In genomic region chr10:15370212-15370740, GRCh38 we compare ENCODE assay signal across 9 cellular contexts. TPM values are rescaled to one million over a fixed set of nuclear protein-coding genes. Genes with fewer than 3 reads are reported as not detected.
A peak's percentile ranks its signal among the peaks of the same experiment; 100 is the strongest.
DNase-seq lines count a peak whose midpoint lies in the region; ATAC-seq, FAIRE-seq and TF ChIP-seq lines count a peak whose summit lies in the region.
"Had no signal": no experiment of that assay in that cellular context is flagged by ENCODE, and none has a peak within 500 bp of the region (broad histone marks: within the 10 kb centered on the region; RNA-seq: fewer than 3 reads in every experiment).

No MANE protein-coding gene starts in this region.

- WGBS in SK-N-SH (ENCODE audit: low lambda C conversion rate), result 3% methylated on average over 13 of the region's 45 CpGs
- 0% methylated on average over 6 of the region's 45 CpGs for WGBS in HepG2 (ENCODE audit: low lambda C conversion rate)

- TF ChIP-seq EP300 in SK-N-SH (IDR thresholded peaks at IDR 0.05; ENCODE audit: borderline replicate concordance in 1 of 2, low read depth in 1 of 2, low read length in 1 of 2) (no peak), HepG2 (IDR thresholded peaks at IDR 0.05; ENCODE audit: low read depth in 2 of 2, low read length in 2 of 2) (no peak), HepG2 (CRISPR knock-in tag; IDR thresholded peaks at IDR 0.05; ENCODE audit: borderline replicate concordance) (no peak)

- no peaks in the 10 kb centered on the region for H3K9me2 ChIP-seq in SK-N-SH

- H3K27me3 Mint-ChIP-seq in central memory CD8-positive, alpha-beta T cell, result peaks cover 44% of the 10 kb centered on the region

- H3K4me1 Mint-ChIP-seq in central memory CD8-positive, alpha-beta T cell, result no peaks in the 10 kb centered on the region

- H3K9me3 ChIP-seq in SK-N-SH (no peaks in the 10 kb centered on the region), HepG2 (ENCODE audit: low read length) (no peaks in the 10 kb centered on the region)

- in situ Hi-C loops in HepG2 (cut with HindIII; ENCODE audit: extremely low pct_ligation_motif_present, low pct_unique_long_range_greater_than_20kb), result loop anchor here (5.0 kb wide), 2 partner anchors 43 to 108 kb away; no protein-coding TSS in a partner anchor

- H3K9me3 Mint-ChIP-seq in central memory CD8-positive, alpha-beta T cell, result no peaks in the 10 kb centered on the region

- no peaks in the 10 kb centered on the region for H3F3A ChIP-seq in SK-N-SH (replicated peaks; ENCODE audit: insufficient read depth)

- intact Hi-C loops in HepG2 (cut with micrococcal nuclease; ENCODE audit: unreplicated experiment), result no loop called here

- H3K27ac ChIP-seq in SK-N-SH (ENCODE audit: low read depth in 2 of 2, low read length in 1 of 2) (peak overlapping the region; percentile 13 to 77), HepG2 (ENCODE audit: extremely low read length, insufficient read depth, low read length) (peak overlapping the region; percentile 65)

- POLR2A ChIA-PET in SK-N-SH (lab: Yijun Ruan, JAX) (interaction anchor here (1.2 kb wide), 1 partner anchor 201 kb away, joined by 4 read pairs; the partner anchor contains the start of gene NMT2), HepG2 (lab: Yijun Ruan, JAX) (interaction anchor here (1.1 to 1.3 kb wide), 3 partner anchors 11 to 38 kb away, joined by 3 to 4 read pairs (median 4); no protein-coding TSS in a partner anchor)

- H3K27ac Mint-ChIP-seq in central memory CD8-positive, alpha-beta T cell (ENCODE audit: low read depth), result no peak overlapping the region

- peak; percentile 27 for ATAC-seq in central memory CD8-positive, alpha-beta T cell (replicated peaks; ENCODE audit: extremely low read depth, poor library complexity, severe bottlenecking)
- ATAC-seq in HepG2, result peak; percentile 70
- peak; percentile 48 for ATAC-seq in stimulated activated naive CD8-positive, alpha-beta T cell treated with anti-CD3 and anti-CD28 coated beads, Interleukin-15, Interleukin-2, amounts not matched to agents 100 U/mL and 50 U/mL, for 24 hours
- no peak for ATAC-seq in HG03442 (IDR thresholded peaks at IDR 0.05; ENCODE audit: unreplicated experiment)

- TF ChIP-seq POLR2A in HepG2 (IDR thresholded peaks at IDR 0.05; ENCODE audit: insufficient read depth in 1 of 2, low read depth in 2 of 2, low read length in 2 of 2), result no peak

- H3K79me2 ChIP-seq in SK-N-SH (ENCODE audit: insufficient read depth), result peaks cover 42% of the 10 kb centered on the region
- H3K79me2 ChIP-seq in HepG2 (ENCODE audit: insufficient read depth, low read length), result peaks cover 50% of the 10 kb centered on the region

- TF ChIP-seq RAD21 in SK-N-SH (IDR thresholded peaks at IDR 0.05; ENCODE audit: low read length) (no peak), HepG2 (CRISPR knock-in tag; IDR thresholded peaks at IDR 0.05) (no peak)

- H2AFZ ChIP-seq in SK-N-SH (ENCODE audit: low read depth) (peak overlapping the region; percentile 74; the same call in 1 of the 2 replicates), HepG2 (ENCODE audit: low read length) (no peak overlapping the region)

- DNase-seq in activated naive CD4-positive, alpha-beta T cell treated with Interleukin-2 at 50 U/mL for 16 hours, result peak; percentile 14
- no peak for DNase-seq in activated naive CD4-positive, alpha-beta T cell (lab: John Stamatoyannopoulos, UW)
- DNase-seq in SK-N-SH (peak; percentile 79), HepG2 (ENCODE audit: low spot score) (no peak), NCI-H187 treated with DMSO at 0.1 percent for 48 hours (lab: John Stamatoyannopoulos, UW) (no peak)
- no peak for DNase-seq in central memory CD8-positive, alpha-beta T cell (ENCODE audit: low spot score in 2 of 2)
- peak; percentile 40 for DNase-seq in stimulated activated naive CD8-positive, alpha-beta T cell treated with anti-CD3 and anti-CD28 coated beads, Interleukin-15, Interleukin-2, amounts not matched to agents 100 U/mL and 50 U/mL, for 24 hours

- CTCF ChIA-PET in SK-N-SH (lab: Yijun Ruan, JAX), result interaction anchor here (0.8 to 6.5 kb wide), 14 partner anchors 49 to 264 kb away, joined by 3 to 45 read pairs (median 4); partner anchors contain the start of gene NMT2
- CTCF ChIA-PET in HepG2 (lab: Yijun Ruan, JAX; ENCODE audit: low intra/inter-chr PET ratio, low total read pairs), result interaction anchor here (1.9 kb wide), 2 partner anchors 108 to 160 kb away, joined by 13 to 16 read pairs; no protein-coding TSS in a partner anchor

- H4K20me1 ChIP-seq in SK-N-SH (ENCODE audit: insufficient read depth), result no peaks in the 10 kb centered on the region
- no peaks in the 10 kb centered on the region for H4K20me1 ChIP-seq in HepG2 (ENCODE audit: insufficient read depth, low read length)

- H3K36me3 ChIP-seq in SK-N-SH (replicated peaks in 1 of 2; ENCODE audit: control insufficient read depth in 1 of 2, insufficient read depth in 2 of 2, low read length in 1 of 2), result no peaks in the 10 kb centered on the region
- H3K36me3 ChIP-seq in HepG2 (replicated peaks in 1 of 2; ENCODE audit: control insufficient read depth in 1 of 2, insufficient read depth in 2 of 2, low read length in 2 of 2), result no peaks in the 10 kb centered on the region

- FAIRE-seq in HepG2 (lab: Jason Lieb, UNC), result no peak
- FAIRE-seq: colon had no signal

- no peaks in the 10 kb centered on the region for H3K36me3 Mint-ChIP-seq in central memory CD8-positive, alpha-beta T cell (ENCODE audit: insufficient read depth)

- H3K9ac ChIP-seq in SK-N-SH, result peak overlapping the region; percentile 73
- H3K9ac ChIP-seq in HepG2 (ENCODE audit: insufficient read depth, low read depth, low read length), result peak overlapping the region; percentile 91

- H3K4me2 ChIP-seq in SK-N-SH (peak overlapping the region; percentile 99), HepG2 (ENCODE audit: low read depth, low read length) (peak overlapping the region; percentile 91)

- TF ChIP-seq CTCF in SK-N-SH (IDR thresholded peaks at IDR 0.05), result no peak
- TF ChIP-seq CTCF in HepG2 (CRISPR knock-in tag; IDR thresholded peaks at IDR 0.05), result no peak

- H3K4me3 ChIP-seq in SK-N-SH (ENCODE audit: low read depth in 2 of 2, low read length in 1 of 2) (peak overlapping the region; percentile 75 to 79), HepG2 (replicated peaks in 1 of 3; ENCODE audit: insufficient read depth in 1 of 3, low read depth in 2 of 3, low read length in 3 of 3) (peak overlapping the region; percentile 77 to 84 (median 82))

- TSS peak; percentile 58 for BruUV-seq in HepG2 (replicated peaks; lab: Mats Ljungman, UMichigan)

- H3K4me1 ChIP-seq in SK-N-SH (ENCODE audit: control insufficient read depth in 1 of 2, insufficient read depth in 2 of 2, low read depth in 1 of 2, low read length in 1 of 2) (peaks cover 0 to 8% of the 10 kb centered on the region in 2 experiments; a peak in 3 of 4 replicates), HepG2 (ENCODE audit: insufficient read depth, low read length) (peaks cover 39% of the 10 kb centered on the region)

- H3K4me3 Mint-ChIP-seq in central memory CD8-positive, alpha-beta T cell, result peak overlapping the region; percentile 67

- no peaks in the 10 kb centered on the region for H3K27me3 ChIP-seq in SK-N-SH (ENCODE audit: insufficient read depth)
- H3K27me3 ChIP-seq in HepG2 (ENCODE audit: control insufficient read depth in 1 of 2, insufficient read depth in 2 of 2, low read length in 2 of 2), result 0 out of 5 replicates have a peak, but pooled peaks cover 0 to 4% of the 10 kb centered on the region in 2 experiments

TF ChIP-seq in SK-N-SH, 30 proteins besides CTCF, POLR2A, EP300 and RAD21 (continues in another document):
- no peak for TF ChIP-seq CHD2 (IDR thresholded peaks at IDR 0.05; ENCODE audit: low read length, partially characterized antibody)
- no peak for TF ChIP-seq TEAD4 (IDR thresholded peaks at IDR 0.05; ENCODE audit: borderline replicate concordance, insufficient read depth)
- TF ChIP-seq RCOR1 (IDR thresholded peaks at IDR 0.05; ENCODE audit: low read length), result no peak
- TF ChIP-seq ELF1 (IDR thresholded peaks at IDR 0.05), result no peak
- TF ChIP-seq MEF2A (IDR thresholded peaks at IDR 0.05; ENCODE audit: borderline replicate concordance, low read depth), result no peak

RNA-seq across cellular contexts. Expression of gene FAM171A1, which starts 0.8 kb away (rescaled TPM):
- polyA plus RNA-seq in SK-N-SH (2012; rRNA removed) (17.2 and 26.3 TPM in 2 replicates), HepG2 (2011; rRNA removed) (34.7 and 37.7 TPM in 2 replicates)
- 22.5 and 25.7 TPM in 2 replicates for polyA plus RNA-seq in SK-N-SH (2012; cell fraction: cytosol; rRNA removed)
- 16.8 and 17.2 TPM in 2 replicates for polyA plus RNA-seq in SK-N-SH (2012; cell fraction: nucleus; rRNA removed)
- 17.8 and 21.5 TPM in 2 replicates for total RNA-seq in HepG2 (2016; rRNA removed; fragmentation: Illumina TruSeq; extraction: Trizol)
- total RNA-seq in HepG2 (2016; cell fraction: cytosol; rRNA removed; fragmentation: Illumina TruSeq; extraction: Trizol; ENCODE audit: low read depth), result 4.7 and 5.7 TPM in 2 replicates
- 14.6 and 21.5 TPM in 2 replicates for total RNA-seq in HepG2 (2016; cell fraction: insoluble cytoplasmic fraction; rRNA removed; fragmentation: Illumina TruSeq; extraction: Trizol)
- 20.8 and 23.5 TPM in 2 replicates for total RNA-seq in HepG2 (2016; cell fraction: membrane; rRNA removed; fragmentation: Illumina TruSeq; extraction: Trizol)
- 19.2 and 22.3 TPM in 2 replicates for total RNA-seq in HepG2 (2016; cell fraction: nucleus; rRNA removed; fragmentation: Illumina TruSeq; extraction: Trizol)
- 36.5 and 41.2 TPM in 2 replicates for polyA plus RNA-seq in HepG2 (2011; cell fraction: cytosol; rRNA removed)
- 23.9 and 26.3 TPM in 2 replicates for polyA plus RNA-seq in HepG2 (2011; cell fraction: nucleus; rRNA removed)
- 30.7 and 50.8 TPM in 2 replicates for polyA plus RNA-seq in HepG2 (2012)
- 4.7 and 5.3 TPM in 2 replicates for polyA plus RNA-seq in HepG2 (2016; cell fraction: cytosol; fragmentation: Illumina TruSeq; extraction: Trizol; ENCODE audit: low read depth)
- polyA plus RNA-seq in HepG2 (2016; cell fraction: insoluble cytoplasmic fraction; fragmentation: Illumina TruSeq; extraction: Trizol; ENCODE audit: low read depth), result 18.9 and 24.9 TPM in 2 replicates
- polyA plus RNA-seq in HepG2 (2016; cell fraction: membrane; fragmentation: Illumina TruSeq; extraction: Trizol; ENCODE audit: low read depth), result 18.3 and 20.8 TPM in 2 replicates
- polyA plus RNA-seq in HepG2 (2016; cell fraction: nucleus; fragmentation: Illumina TruSeq; extraction: Trizol; ENCODE audit: insufficient read depth, low read depth), result 34.1 and 37.6 TPM in 2 replicates
- 0.02 and 41.8 TPM in 2 replicates for polyA minus RNA-seq in HepG2 (2011; rRNA and poly(A)+ RNA removed; ENCODE audit: low replicate concordance)
- polyA minus RNA-seq in HepG2 (2011; cell fraction: cytosol; rRNA and poly(A)+ RNA removed), result 19.1 and 21.5 TPM in 2 replicates
- 13.6 and 15.7 TPM in 2 replicates for polyA minus RNA-seq in HepG2 (2011; cell fraction: nucleus; rRNA and poly(A)+ RNA removed)

Comparison
In these comparisons a context has a peak if more than half of its experiments do, and no peak if none do; other contexts are left out.
1. DNase-seq: peak in activated naive CD4-positive, alpha-beta T cell treated with Interleukin-2 at 50 U/mL for 16 hours (single experiment), SK-N-SH (single experiment) and stimulated activated naive CD8-positive, alpha-beta T cell treated with anti-CD3 and anti-CD28 coated beads, Interleukin-15, Interleukin-2, amounts not matched to agents 100 U/mL and 50 U/mL, for 24 hours (single experiment); none in activated naive CD4-positive, alpha-beta T cell (0 of 4), central memory CD8-positive, alpha-beta T cell (0 of 2), HepG2 (single experiment) and NCI-H187 treated with DMSO at 0.1 percent for 48 hours (single experiment).